Comparison of ENCODE assay signal across 7 cellular contexts in the genomic region with DNA sequence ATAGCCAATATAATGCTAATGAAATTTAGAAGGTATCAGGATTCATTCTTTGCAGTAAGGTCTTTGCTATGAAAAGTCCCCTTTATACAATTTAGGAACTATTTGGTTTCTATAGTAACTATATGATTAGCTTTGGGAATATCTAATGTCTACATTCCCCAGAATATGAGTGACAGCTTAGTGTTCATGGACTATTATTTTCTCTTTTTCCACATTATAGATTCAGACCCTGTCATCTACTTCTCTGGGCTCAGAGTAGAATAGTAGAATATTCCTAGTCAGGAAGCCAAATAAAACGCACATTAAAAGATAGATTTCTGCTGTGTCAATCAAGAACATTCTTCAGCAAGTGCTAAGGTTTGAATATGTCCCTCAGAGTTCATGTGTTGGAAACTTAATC. TPM values are rescaled to one million over a fixed set of nuclear protein-coding genes. Genes with fewer than 3 reads are reported as not detected.
"Had no signal": no experiment of that assay in that cellular context is flagged by ENCODE, and none has a peak within 500 bp of the region (broad histone marks: within the 10 kb centered on the region; RNA-seq: fewer than 3 reads in every experiment).

No MANE protein-coding gene starts in this region.

- H3K4me3 Mint-ChIP-seq: GM23338, H9, IgD-negative memory B cell had no signal

- ATAC-seq: GM23338, HepG2 had no signal

- H3K4me1 Mint-ChIP-seq: GM23338, IgD-negative memory B cell had no signal

- H3K4me3 ChIP-seq: GM23338 had no signal

- H2AFZ ChIP-seq: GM23338 had no signal

- H3K27ac ChIP-seq: HL-60 had no signal

- DNase-seq: H9, HCEC 1CT had no signal

- H3K27me3 Mint-ChIP-seq: IgD-negative memory B cell had no signal

- H3K36me3 Mint-ChIP-seq: IgD-negative memory B cell had no signal

- H3K27ac Mint-ChIP-seq: GM23338, H9, IgD-negative memory B cell had no signal

RNA-seq across cellular contexts. Expression of a gene that starts 26.1 kb away (rescaled TPM):
- total RNA-seq: GM23338, H1, H9 had no signal
